Comparison of ENCODE assay signal across 1 cellular context in the genomic region with DNA sequence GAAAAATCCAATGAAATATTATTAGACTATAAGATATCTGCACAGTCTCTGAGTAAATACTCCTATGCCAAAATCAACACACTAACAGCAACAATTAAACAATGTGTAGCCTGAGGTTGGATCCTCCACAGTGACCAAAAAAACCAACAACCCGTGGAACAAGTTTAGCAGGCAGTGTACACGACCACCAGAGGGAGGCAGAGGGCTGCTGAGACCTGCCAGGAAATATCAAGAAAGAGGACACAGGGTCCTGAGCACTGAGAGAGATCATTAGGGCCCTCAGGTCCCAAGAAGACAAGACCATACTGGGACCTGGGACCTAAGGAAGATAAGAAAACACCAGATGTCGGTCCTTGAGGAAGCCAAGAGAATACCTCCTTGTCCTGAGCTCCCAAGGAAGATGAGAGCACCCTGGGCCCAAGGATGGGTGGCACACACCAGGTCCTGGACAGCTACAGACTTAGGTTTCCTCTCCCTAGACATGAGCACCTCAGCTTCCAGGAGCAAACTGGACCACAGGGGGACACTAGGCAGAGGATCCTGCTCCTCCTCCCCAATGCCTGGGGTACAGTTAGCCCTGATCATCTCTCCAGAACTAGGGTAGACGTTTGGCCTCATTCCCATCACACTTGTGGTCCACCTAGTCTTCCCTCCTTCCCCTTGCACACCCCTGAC.
A peak's percentile ranks its signal among the peaks of the same experiment; 100 is the strongest.
TF ChIP-seq lines count a peak whose summit lies in the region.

No MANE protein-coding gene starts in this region.

TF ChIP-seq in HEK293, 187 proteins besides CTCF, POLR2A, EP300 and RAD21 (continued from another document and continues in another):
- TF ChIP-seq, protein P1, sequence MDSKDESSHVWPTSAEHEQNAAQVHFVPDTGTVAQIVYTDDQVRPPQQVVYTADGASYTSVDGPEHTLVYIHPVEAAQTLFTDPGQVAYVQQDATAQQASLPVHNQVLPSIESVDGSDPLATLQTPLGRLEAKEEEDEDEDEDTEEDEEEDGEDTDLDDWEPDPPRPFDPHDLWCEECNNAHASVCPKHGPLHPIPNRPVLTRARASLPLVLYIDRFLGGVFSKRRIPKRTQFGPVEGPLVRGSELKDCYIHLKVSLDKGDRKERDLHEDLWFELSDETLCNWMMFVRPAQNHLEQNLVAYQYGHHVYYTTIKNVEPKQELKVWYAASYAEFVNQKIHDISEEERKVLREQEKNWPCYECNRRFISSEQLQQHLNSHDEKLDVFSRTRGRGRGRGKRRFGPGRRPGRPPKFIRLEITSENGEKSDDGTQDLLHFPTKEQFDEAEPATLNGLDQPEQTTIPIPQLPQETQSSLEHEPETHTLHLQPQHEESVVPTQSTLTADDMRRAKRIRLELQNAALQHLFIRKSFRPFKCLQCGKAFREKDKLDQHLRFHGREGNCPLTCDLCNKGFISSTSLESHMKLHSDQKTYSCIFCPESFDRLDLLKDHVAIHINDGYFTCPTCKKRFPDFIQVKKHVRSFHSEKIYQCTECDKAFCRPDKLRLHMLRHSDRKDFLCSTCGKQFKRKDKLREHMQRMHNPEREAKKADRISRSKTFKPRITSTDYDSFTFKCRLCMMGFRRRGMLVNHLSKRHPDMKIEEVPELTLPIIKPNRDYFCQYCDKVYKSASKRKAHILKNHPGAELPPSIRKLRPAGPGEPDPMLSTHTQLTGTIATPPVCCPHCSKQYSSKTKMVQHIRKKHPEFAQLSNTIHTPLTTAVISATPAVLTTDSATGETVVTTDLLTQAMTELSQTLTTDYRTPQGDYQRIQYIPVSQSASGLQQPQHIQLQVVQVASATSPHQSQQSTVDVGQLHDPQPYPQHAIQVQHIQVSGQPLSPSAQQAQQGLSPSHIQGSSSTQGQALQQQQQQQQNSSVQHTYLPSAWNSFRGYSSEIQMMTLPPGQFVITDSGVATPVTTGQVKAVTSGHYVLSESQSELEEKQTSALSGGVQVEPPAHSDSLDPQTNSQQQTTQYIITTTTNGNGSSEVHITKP (tag by site-specific recombination; IDR thresholded peaks at IDR 0.05): no peak
- TF ChIP-seq ZNF16 (tag by site-specific recombination; IDR thresholded peaks at IDR 0.05; ENCODE audit: low read depth) (no peak), ZNF560 (tag by site-specific recombination; IDR thresholded peaks at IDR 0.05; ENCODE audit: borderline replicate concordance) (no peak), HOXC10 (CRISPR knock-in tag; IDR thresholded peaks at IDR 0.05) (0 out of 2 replicates have a peak, but pooled peaks have one; percentile 17), ZNF600 (tag by site-specific recombination; IDR thresholded peaks at IDR 0.05) (no peak), ZNF416 (tag by site-specific recombination; IDR thresholded peaks at IDR 0.05) (no peak), ZNF654 (tag by site-specific recombination; IDR thresholded peaks at IDR 0.05; ENCODE audit: low read depth) (peak; percentile 46), ZNF133 (tag by site-specific recombination; IDR thresholded peaks at IDR 0.05) (peak; percentile 32; the same call in 1 of the 2 replicates), ZNF23 (tag by site-specific recombination; IDR thresholded peaks at IDR 0.05; ENCODE audit: borderline replicate concordance) (no peak), GLIS2 (tag by site-specific recombination; IDR thresholded peaks at IDR 0.05) (no peak), ZBTB1 (tag by site-specific recombination; IDR thresholded peaks at IDR 0.05) (no peak), ZNF335 (tag by site-specific recombination; conservative IDR thresholded peaks at IDR 0.05) (peak; percentile 87), TRIM28 (IDR thresholded peaks at IDR 0.05; ENCODE audit: borderline replicate concordance, low read length) (no peak), ZNF548 (tag by site-specific recombination; IDR thresholded peaks at IDR 0.05) (0 out of 2 replicates have a peak, but pooled peaks have one; percentile 37), ZNF792 (tag by site-specific recombination; IDR thresholded peaks at IDR 0.05) (no peak; the same call in 1 of the 2 replicates), ZNF777 (tag by site-specific recombination; IDR thresholded peaks at IDR 0.05; ENCODE audit: borderline replicate concordance) (no peak), ZBTB48 (tag by site-specific recombination; IDR thresholded peaks at IDR 0.05) (0 out of 2 replicates have a peak, but pooled peaks have one; percentile 14), ZNF140 (tag by site-specific recombination; IDR thresholded peaks at IDR 0.05) (no peak), ZNF837 (tag by site-specific recombination; IDR thresholded peaks at IDR 0.05) (no peak), KLF10 (tag by site-specific recombination; IDR thresholded peaks at IDR 0.05) (no peak), ZNF701 (tag by site-specific recombination; IDR thresholded peaks at IDR 0.05) (no peak), ZNF157 (tag by site-specific recombination; IDR thresholded peaks at IDR 0.05) (0 out of 2 replicates have a peak, but pooled peaks have one; percentile 3), ZNF211 (tag by site-specific recombination; IDR thresholded peaks at IDR 0.05; ENCODE audit: low read depth) (no peak), ZNF830 (tag by site-specific recombination; IDR thresholded peaks at IDR 0.05; ENCODE audit: low read depth) (no peak), SCRT2 (tag by site-specific recombination; IDR thresholded peaks at IDR 0.05) (no peak), ZBTB7A (tag by site-specific recombination; IDR thresholded peaks at IDR 0.05; ENCODE audit: low read depth) (no peak), ZNF426 (tag by site-specific recombination; IDR thresholded peaks at IDR 0.05) (no peak), ZNF10 (tag by site-specific recombination; IDR thresholded peaks at IDR 0.05) (no peak), ZNF658 (tag by site-specific recombination; IDR thresholded peaks at IDR 0.05) (0 out of 2 replicates have a peak, but pooled peaks have one; percentile 37), ZNF324 (tag by site-specific recombination; IDR thresholded peaks at IDR 0.05) (0 out of 2 replicates have a peak, but pooled peaks have one; percentile 15), ZNF37A (tag by site-specific recombination; IDR thresholded peaks at IDR 0.05) (no peak), ZNF664 (tag by site-specific recombination; IDR thresholded peaks at IDR 0.05) (no peak), BCL11B (tag by site-specific recombination; IDR thresholded peaks at IDR 0.05; ENCODE audit: low read depth) (0 out of 2 replicates have a peak, but pooled peaks have one; percentile 16), ZNF302 (tag by site-specific recombination; IDR thresholded peaks at IDR 0.05; ENCODE audit: low read depth) (no peak), ZNF433 (tag by site-specific recombination; IDR thresholded peaks at IDR 0.05; ENCODE audit: low read depth) (no peak)
- TF ChIP-seq, protein P2, sequence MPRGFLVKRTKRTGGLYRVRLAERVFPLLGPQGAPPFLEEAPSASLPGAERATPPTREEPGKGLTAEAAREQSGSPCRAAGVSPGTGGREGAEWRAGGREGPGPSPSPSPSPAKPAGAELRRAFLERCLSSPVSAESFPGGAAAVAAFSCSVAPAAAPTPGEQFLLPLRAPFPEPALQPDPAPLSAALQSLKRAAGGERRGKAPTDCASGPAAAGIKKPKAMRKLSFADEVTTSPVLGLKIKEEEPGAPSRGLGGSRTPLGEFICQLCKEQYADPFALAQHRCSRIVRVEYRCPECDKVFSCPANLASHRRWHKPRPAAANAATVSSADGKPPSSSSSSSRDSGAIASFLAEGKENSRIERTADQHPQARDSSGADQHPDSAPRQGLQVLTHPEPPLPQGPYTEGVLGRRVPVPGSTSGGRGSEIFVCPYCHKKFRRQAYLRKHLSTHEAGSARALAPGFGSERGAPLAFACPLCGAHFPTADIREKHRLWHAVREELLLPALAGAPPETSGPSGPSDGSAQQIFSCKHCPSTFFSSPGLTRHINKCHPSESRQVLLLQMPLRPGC (tag by site-specific recombination; IDR thresholded peaks at IDR 0.05): no peak
- TF ChIP-seq, protein P3, sequence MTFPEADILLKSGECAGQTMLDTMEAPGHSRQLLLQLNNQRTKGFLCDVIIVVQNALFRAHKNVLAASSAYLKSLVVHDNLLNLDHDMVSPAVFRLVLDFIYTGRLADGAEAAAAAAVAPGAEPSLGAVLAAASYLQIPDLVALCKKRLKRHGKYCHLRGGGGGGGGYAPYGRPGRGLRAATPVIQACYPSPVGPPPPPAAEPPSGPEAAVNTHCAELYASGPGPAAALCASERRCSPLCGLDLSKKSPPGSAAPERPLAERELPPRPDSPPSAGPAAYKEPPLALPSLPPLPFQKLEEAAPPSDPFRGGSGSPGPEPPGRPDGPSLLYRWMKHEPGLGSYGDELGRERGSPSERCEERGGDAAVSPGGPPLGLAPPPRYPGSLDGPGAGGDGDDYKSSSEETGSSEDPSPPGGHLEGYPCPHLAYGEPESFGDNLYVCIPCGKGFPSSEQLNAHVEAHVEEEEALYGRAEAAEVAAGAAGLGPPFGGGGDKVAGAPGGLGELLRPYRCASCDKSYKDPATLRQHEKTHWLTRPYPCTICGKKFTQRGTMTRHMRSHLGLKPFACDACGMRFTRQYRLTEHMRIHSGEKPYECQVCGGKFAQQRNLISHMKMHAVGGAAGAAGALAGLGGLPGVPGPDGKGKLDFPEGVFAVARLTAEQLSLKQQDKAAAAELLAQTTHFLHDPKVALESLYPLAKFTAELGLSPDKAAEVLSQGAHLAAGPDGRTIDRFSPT (tag by site-specific recombination; IDR thresholded peaks at IDR 0.05): no peak
- TF ChIP-seq, protein P4, sequence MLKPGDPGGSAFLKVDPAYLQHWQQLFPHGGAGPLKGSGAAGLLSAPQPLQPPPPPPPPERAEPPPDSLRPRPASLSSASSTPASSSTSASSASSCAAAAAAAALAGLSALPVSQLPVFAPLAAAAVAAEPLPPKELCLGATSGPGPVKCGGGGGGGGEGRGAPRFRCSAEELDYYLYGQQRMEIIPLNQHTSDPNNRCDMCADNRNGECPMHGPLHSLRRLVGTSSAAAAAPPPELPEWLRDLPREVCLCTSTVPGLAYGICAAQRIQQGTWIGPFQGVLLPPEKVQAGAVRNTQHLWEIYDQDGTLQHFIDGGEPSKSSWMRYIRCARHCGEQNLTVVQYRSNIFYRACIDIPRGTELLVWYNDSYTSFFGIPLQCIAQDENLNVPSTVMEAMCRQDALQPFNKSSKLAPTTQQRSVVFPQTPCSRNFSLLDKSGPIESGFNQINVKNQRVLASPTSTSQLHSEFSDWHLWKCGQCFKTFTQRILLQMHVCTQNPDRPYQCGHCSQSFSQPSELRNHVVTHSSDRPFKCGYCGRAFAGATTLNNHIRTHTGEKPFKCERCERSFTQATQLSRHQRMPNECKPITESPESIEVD (tag by site-specific recombination; IDR thresholded peaks at IDR 0.05): no peak
- TF ChIP-seq, protein P5, sequence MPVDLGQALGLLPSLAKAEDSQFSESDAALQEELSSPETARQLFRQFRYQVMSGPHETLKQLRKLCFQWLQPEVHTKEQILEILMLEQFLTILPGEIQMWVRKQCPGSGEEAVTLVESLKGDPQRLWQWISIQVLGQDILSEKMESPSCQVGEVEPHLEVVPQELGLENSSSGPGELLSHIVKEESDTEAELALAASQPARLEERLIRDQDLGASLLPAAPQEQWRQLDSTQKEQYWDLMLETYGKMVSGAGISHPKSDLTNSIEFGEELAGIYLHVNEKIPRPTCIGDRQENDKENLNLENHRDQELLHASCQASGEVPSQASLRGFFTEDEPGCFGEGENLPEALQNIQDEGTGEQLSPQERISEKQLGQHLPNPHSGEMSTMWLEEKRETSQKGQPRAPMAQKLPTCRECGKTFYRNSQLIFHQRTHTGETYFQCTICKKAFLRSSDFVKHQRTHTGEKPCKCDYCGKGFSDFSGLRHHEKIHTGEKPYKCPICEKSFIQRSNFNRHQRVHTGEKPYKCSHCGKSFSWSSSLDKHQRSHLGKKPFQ (tag by site-specific recombination; IDR thresholded peaks at IDR 0.05): no peak
- TF ChIP-seq, protein P6, sequence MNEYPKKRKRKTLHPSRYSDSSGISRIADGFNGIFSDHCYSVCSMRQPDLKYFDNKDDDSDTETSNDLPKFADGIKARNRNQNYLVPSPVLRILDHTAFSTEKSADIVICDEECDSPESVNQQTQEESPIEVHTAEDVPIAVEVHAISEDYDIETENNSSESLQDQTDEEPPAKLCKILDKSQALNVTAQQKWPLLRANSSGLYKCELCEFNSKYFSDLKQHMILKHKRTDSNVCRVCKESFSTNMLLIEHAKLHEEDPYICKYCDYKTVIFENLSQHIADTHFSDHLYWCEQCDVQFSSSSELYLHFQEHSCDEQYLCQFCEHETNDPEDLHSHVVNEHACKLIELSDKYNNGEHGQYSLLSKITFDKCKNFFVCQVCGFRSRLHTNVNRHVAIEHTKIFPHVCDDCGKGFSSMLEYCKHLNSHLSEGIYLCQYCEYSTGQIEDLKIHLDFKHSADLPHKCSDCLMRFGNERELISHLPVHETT (tag by site-specific recombination; IDR thresholded peaks at IDR 0.05): no peak
- TF ChIP-seq, protein P7, sequence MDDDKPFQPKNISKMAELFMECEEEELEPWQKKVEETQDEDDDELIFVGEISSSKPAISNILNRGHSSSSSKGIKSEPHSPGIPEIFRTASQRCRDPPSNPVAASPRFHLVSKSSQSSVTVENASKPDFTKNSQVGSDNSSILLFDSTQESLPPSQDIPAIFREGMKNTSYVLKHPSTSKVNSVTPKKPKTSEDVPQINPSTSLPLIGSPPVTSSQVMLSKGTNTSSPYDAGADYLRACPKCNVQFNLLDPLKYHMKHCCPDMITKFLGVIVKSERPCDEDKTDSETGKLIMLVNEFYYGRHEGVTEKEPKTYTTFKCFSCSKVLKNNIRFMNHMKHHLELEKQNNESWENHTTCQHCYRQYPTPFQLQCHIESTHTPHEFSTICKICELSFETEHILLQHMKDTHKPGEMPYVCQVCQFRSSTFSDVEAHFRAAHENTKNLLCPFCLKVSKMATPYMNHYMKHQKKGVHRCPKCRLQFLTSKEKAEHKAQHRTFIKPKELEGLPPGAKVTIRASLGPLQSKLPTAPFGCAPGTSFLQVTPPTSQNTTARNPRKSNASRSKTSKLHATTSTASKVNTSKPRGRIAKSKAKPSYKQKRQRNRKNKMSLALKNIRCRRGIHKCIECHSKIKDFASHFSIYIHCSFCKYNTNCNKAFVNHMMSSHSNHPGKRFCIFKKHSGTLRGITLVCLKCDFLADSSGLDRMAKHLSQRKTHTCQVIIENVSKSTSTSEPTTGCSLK (tag by site-specific recombination; IDR thresholded peaks at IDR 0.05): no peak
- TF ChIP-seq, protein P8, sequence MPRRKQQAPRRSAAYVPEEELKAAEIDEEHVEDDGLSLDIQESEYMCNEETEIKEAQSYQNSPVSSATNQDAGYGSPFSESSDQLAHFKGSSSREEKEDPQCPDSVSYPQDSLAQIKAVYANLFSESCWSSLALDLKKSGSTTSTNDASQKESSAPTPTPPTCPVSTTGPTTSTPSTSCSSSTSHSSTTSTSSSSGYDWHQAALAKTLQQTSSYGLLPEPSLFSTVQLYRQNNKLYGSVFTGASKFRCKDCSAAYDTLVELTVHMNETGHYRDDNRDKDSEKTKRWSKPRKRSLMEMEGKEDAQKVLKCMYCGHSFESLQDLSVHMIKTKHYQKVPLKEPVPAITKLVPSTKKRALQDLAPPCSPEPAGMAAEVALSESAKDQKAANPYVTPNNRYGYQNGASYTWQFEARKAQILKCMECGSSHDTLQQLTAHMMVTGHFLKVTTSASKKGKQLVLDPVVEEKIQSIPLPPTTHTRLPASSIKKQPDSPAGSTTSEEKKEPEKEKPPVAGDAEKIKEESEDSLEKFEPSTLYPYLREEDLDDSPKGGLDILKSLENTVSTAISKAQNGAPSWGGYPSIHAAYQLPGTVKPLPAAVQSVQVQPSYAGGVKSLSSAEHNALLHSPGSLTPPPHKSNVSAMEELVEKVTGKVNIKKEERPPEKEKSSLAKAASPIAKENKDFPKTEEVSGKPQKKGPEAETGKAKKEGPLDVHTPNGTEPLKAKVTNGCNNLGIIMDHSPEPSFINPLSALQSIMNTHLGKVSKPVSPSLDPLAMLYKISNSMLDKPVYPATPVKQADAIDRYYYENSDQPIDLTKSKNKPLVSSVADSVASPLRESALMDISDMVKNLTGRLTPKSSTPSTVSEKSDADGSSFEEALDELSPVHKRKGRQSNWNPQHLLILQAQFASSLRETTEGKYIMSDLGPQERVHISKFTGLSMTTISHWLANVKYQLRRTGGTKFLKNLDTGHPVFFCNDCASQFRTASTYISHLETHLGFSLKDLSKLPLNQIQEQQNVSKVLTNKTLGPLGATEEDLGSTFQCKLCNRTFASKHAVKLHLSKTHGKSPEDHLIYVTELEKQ (tag by site-specific recombination; IDR thresholded peaks at IDR 0.05; ENCODE audit: borderline replicate concordance): no peak
